8 cellular contexts compared by ENCODE assay signal in the genomic region with DNA sequence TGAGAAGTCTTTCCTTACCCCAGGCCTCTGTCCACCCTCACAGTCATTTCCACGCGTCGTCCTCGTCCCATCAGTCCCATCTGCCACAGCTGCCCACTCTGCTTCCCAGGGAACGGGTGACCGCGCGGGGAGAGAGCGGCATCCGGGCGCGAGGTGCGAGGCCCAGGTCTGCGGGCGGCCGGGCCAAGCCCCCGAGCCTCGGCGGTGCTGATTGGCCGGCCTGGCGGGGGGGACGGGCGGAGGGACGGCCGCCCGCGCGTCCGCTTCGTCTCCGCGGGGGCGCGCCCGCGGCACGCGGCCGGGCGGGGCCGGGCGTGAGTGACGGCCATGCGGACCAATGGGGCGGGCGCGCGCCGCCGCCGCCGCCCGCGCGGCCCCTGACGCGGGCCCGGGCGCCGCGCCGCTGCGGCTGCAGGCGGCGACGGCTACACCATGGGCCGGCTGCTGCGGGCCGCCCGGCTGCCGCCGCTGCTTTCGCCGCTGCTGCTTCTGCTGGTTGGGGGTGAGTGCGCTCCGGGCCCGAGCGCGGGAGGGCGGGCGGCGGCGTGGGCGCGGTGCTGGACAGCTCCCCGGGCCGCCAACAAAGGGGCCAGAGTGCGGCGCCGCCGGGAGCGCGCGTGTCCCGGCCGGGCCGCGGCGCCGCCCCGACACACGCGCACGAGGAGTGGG. TPM values are rescaled to one million over a fixed set of nuclear protein-coding genes. Genes with fewer than 3 reads are reported as not detected.
A peak's percentile ranks its signal among the peaks of the same experiment; 100 is the strongest.
DNase-seq lines count a peak whose midpoint lies in the region; ATAC-seq and TF ChIP-seq lines count a peak whose summit lies in the region.

A gene with protein sequence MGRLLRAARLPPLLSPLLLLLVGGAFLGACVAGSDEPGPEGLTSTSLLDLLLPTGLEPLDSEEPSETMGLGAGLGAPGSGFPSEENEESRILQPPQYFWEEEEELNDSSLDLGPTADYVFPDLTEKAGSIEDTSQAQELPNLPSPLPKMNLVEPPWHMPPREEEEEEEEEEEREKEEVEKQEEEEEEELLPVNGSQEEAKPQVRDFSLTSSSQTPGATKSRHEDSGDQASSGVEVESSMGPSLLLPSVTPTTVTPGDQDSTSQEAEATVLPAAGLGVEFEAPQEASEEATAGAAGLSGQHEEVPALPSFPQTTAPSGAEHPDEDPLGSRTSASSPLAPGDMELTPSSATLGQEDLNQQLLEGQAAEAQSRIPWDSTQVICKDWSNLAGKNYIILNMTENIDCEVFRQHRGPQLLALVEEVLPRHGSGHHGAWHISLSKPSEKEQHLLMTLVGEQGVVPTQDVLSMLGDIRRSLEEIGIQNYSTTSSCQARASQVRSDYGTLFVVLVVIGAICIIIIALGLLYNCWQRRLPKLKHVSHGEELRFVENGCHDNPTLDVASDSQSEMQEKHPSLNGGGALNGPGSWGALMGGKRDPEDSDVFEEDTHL (plus strand): TSS at position 398 of the 669 bp plus-strand sequence. CDS start 35 bp downstream, at position 433.

- H3K9ac ChIP-seq in NT2/D1 (ENCODE audit: insufficient read length, low read depth) = peak within 1 kb of the TSS; percentile 73

- H3K27me3 Mint-ChIP-seq in Caco-2 (ENCODE audit: insufficient read depth, unreplicated experiment) = peaks cover 3% of the 10 kb centered on the region

- H3K4me1 ChIP-seq in Caco-2 (peaks cover 13% of the 10 kb centered on the region; the same call in 1 of the 2 replicates), HAP-1 (peaks cover 17% of the 10 kb centered on the region), NT2/D1 (ENCODE audit: insufficient read depth, insufficient read length) (peaks cover 7% of the 10 kb centered on the region)

- intact Hi-C loops in Caco-2 (cut with micrococcal nuclease; ENCODE audit: unreplicated experiment) (loop anchor here (2.0 kb wide), 1 partner anchor 38 kb away; the partner anchor contains the start of gene TPRA1), head of caudate nucleus (cut with DNase I) (no loop called here)

- in situ Hi-C loops in HAP-1 (cut with MboI; ENCODE audit: low sequenced_read_pairs) = no loop called here

- H3K36me3 ChIP-seq in Caco-2 (ENCODE audit: control insufficient read depth, insufficient read depth, low read length) (no peaks in the 10 kb centered on the region), HAP-1 (replicated peaks) (no peaks in the 10 kb centered on the region), NT2/D1 (ENCODE audit: insufficient read depth, insufficient read length, low read length) (no peaks in the 10 kb centered on the region)

- no peaks in the 10 kb centered on the region for H3K36me3 Mint-ChIP-seq in Caco-2 (ENCODE audit: insufficient read depth, unreplicated experiment)
- peaks cover 0 to 4% of the 10 kb centered on the region in 2 donors for H3K36me3 Mint-ChIP-seq in activated naive CD4-positive, alpha-beta T cell treated with anti-CD3 and anti-CD28 coated beads, Interleukin-2, amount 50 U/mL, for 72 hours

- H3K9me3 Mint-ChIP-seq in Caco-2 (ENCODE audit: unreplicated experiment) = no peaks in the 10 kb centered on the region
- H3K9me3 Mint-ChIP-seq in activated naive CD4-positive, alpha-beta T cell treated with anti-CD3 and anti-CD28 coated beads, Interleukin-2, amount 50 U/mL, for 72 hours = no peaks in the 10 kb centered on the region

- DNase-seq in Caco-2 (peak; percentile 75 to 87), HAP-1 (ENCODE audit: low spot score in 2 of 2) (peak; percentile 41 to 76), NT2/D1 (ENCODE audit: low read depth, low spot score) (peak; percentile 52), head of caudate nucleus (peak in 37 of 42 donors; percentile 16 to 75 (median 46)), occipital lobe (lab: John Stamatoyannopoulos, UW) (peak; percentile 41), NCI-H226 (no peak)
- DNase-seq in activated naive CD4-positive, alpha-beta T cell treated with anti-CD3 and anti-CD28 coated beads, Interleukin-2, amount 50 U/mL, for 72 hours (ENCODE audit: low spot score in 2 of 2) = peak in 1 of 2 donors; percentile 32

- peaks cover 19% of the 10 kb centered on the region for H3K4me1 Mint-ChIP-seq in Caco-2 (ENCODE audit: low read depth, unreplicated experiment)

- peak within 1 kb of the TSS; percentile 79 for H3K4me3 Mint-ChIP-seq in Caco-2 (ENCODE audit: unreplicated experiment)

- peak within 1 kb of the TSS; percentile 9 for H3K27ac Mint-ChIP-seq in Caco-2 (ENCODE audit: unreplicated experiment)
- H3K27ac Mint-ChIP-seq in activated naive CD4-positive, alpha-beta T cell treated with anti-CD3 and anti-CD28 coated beads, Interleukin-2, amount 50 U/mL, for 72 hours = peak within 1 kb of the TSS in 1 of 2 donors; percentile 30

- H3K4me3 ChIP-seq in Caco-2 (ENCODE audit: low read depth, low read length) (peak within 1 kb of the TSS; percentile 83), HAP-1 (peak within 1 kb of the TSS; percentile 34), NT2/D1 (ENCODE audit: insufficient read length, low read depth) (peak within 1 kb of the TSS; percentile 49)

- peak; percentile 47 to 69 for ATAC-seq in activated naive CD4-positive, alpha-beta T cell treated with anti-CD3 and anti-CD28 coated beads, Interleukin-2, amount 50 U/mL, for 72 hours
- no peak for ATAC-seq in GM21528 (IDR thresholded peaks at IDR 0.05; ENCODE audit: low FRiP score, unreplicated experiment)

- H3K27me3 ChIP-seq in Caco-2 (replicated peaks; ENCODE audit: control insufficient read depth, insufficient read depth, low read length) = no peaks in the 10 kb centered on the region
- peaks cover 10% of the 10 kb centered on the region for H3K27me3 ChIP-seq in HAP-1 (ENCODE audit: low read depth)
- peaks cover 47% of the 10 kb centered on the region for H3K27me3 ChIP-seq in NT2/D1 (ENCODE audit: insufficient read depth, insufficient read length)

- H3K9me3 ChIP-seq in Caco-2 (no peaks in the 10 kb centered on the region), HAP-1 (peaks cover 3% of the 10 kb centered on the region; the same call in 1 of the 2 replicates), NT2/D1 (ENCODE audit: insufficient read depth, low read length) (peaks cover 7% of the 10 kb centered on the region; the same call in 1 of the 2 replicates)

- CTCF ChIA-PET in Caco-2 (lab: Charles Lee) = interaction anchor here (0.6 to 1.7 kb wide), 3 partner anchors 38 to 153 kb away, joined by 3 to 5 read pairs (median 3); partner anchors contain the start of gene TPRA1

- BruUV-seq in Caco-2 (replicated peaks; lab: Mats Ljungman, UMichigan) = no TSS peak

- TF ChIP-seq CTCF in Caco-2 (IDR thresholded peaks at IDR 0.05; ENCODE audit: insufficient read depth in 1 of 2, low read depth in 1 of 2, low read length in 1 of 2, severe bottlenecking in 1 of 2, unreplicated experiment in 1 of 2) = no peak

- POLR2A ChIA-PET in Caco-2 (lab: Charles Lee) = no interaction called here

RNA-seq across cellular contexts. Expression of the gene that starts here (rescaled TPM):
- total RNA-seq in Caco-2 (2022) (39.1 and 43.0 TPM in 2 replicates), occipital lobe (160 TPM)
- 1 to 10 TPM in 1 of 2 donors, under 1 TPM in 1; 0.43 to 1.8 TPM for total RNA-seq in activated naive CD4-positive, alpha-beta T cell treated with anti-CD3 and anti-CD28 coated beads, Interleukin-2, amount 50 U/mL, for 72 hours

Comparison
In these comparisons a context has a peak if more than half of its experiments do, and no peak if none do; other contexts are left out.
1. RNA of the gene that starts here (total RNA-seq): 160 TPM in occipital lobe (single experiment) and 39.1 to 43.0 TPM in Caco-2; 0.43 to 1.8 TPM in activated naive CD4-positive, alpha-beta T cell treated with anti-CD3 and anti-CD28 coated beads, Interleukin-2, amount 50 U/mL, for 72 hours; every median in the first group is over 10 times any median in the second.
2. Peak in every context shown above with its lines, with median percentiles within 50 percentile points of each other: H3K4me3 ChIP-seq.